Comparison of ENCODE assay signal across 2 cellular contexts in the genomic region with DNA sequence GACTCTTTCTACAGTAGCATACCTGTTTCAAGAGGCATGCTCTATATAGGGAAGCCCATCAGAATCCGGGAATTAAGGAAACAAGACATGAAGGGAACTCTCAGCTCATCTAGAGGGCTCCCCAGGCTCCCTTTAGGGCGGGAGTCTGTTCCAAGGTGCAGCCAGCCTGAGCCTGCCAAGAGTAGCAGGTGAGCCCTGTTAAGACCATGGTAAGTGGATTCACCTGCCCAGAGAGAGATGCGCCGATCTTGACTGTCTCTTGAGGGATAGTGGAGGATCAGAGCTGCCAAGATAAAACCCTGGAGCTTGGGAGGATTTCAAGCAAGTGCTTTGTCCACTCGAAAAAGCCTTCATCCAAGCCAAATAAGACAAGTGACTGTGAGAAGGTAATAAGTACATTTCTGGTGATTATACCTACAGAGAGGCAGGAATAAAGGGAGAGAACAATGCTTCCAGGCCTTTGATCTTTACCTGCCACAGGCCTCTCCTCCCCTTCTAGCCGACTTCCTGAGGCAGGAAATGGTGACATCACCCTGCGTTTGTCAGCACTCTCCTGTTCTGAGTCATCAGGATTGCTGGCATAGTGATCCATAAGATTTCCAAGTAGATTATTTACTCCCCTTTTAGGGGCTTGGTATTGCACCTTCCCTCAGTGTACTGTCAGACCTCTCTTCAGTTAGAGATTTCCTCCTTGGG.
TF ChIP-seq lines count a peak whose summit lies in the region.

No MANE protein-coding gene starts in this region.

TF ChIP-seq in K562, 482 proteins besides CTCF, POLR2A, EP300 and RAD21:
- TF ChIP-seq FOS (IDR thresholded peaks at IDR 0.05; ENCODE audit: extremely low read depth, insufficient read length) (peak; percentile 47), DPF2 (IDR thresholded peaks at IDR 0.05) (peak; percentile 63), TRIM24 (IDR thresholded peaks at IDR 0.05) (peak; percentile 40 to 45; a peak in 2 of 4 replicates), CTBP1 (IDR thresholded peaks at IDR 0.05; ENCODE audit: borderline replicate concordance) (peak; percentile 52; the same call in 1 of the 2 replicates), ZEB2 (IDR thresholded peaks at IDR 0.05) (peak; percentile 79), FOSL1 (tag; conservative IDR thresholded peaks at IDR 0.05) (peak; percentile 86), NFE2 (IDR thresholded peaks at IDR 0.05; ENCODE audit: low read depth) (peak; percentile 57), ZNF589 (CRISPR knock-in tag; IDR thresholded peaks at IDR 0.05; ENCODE audit: low read depth) (peak; percentile 27; the same call in 1 of the 2 replicates), ATF7 (IDR thresholded peaks at IDR 0.05) (peak; percentile 92), STAG1 (CRISPR knock-in tag; IDR thresholded peaks at IDR 0.05; ENCODE audit: borderline replicate concordance) (no peak), ZNF146 (CRISPR knock-in tag; IDR thresholded peaks at IDR 0.05; ENCODE audit: unreplicated experiment) (no peak), SMARCE1 (IDR thresholded peaks at IDR 0.05) (peak; percentile 63; the same call in 1 of the 2 replicates), ETV5 (CRISPR knock-in tag; IDR thresholded peaks at IDR 0.05; ENCODE audit: low read depth) (peak; percentile 83), ZNF384 (IDR thresholded peaks at IDR 0.05; ENCODE audit: low read depth, low read length) (no peak), ZNF133 (CRISPR knock-in tag; IDR thresholded peaks at IDR 0.05) (no peak), CEBPG (CRISPR knock-in tag; IDR thresholded peaks at IDR 0.05) (no peak), CEBPG (tag; conservative IDR thresholded peaks at IDR 0.05 in 1 of 2, IDR thresholded peaks at IDR 0.05 in 1 of 2) (peak in 1 of 2 experiments; percentile 54; a peak in 1 of 4 replicates), JUND (IDR thresholded peaks at IDR 0.05; ENCODE audit: borderline replicate concordance, low read depth, low read length) (peak; percentile 95), JUND (tag; IDR thresholded peaks at IDR 0.05; ENCODE audit: borderline replicate concordance, low read depth, low read length) (peak; percentile 92), JUNB (CRISPR knock-in tag; conservative IDR thresholded peaks at IDR 0.05) (peak; percentile 54; the same call in 1 of the 2 replicates), TCF7 (IDR thresholded peaks at IDR 0.05; ENCODE audit: borderline replicate concordance) (0 out of 2 replicates have a peak, but pooled peaks have one; percentile 74), SMARCA4 (IDR thresholded peaks at IDR 0.05) (peak; percentile 71; the same call in 1 of the 2 replicates), RBM17 (IDR thresholded peaks at IDR 0.05; ENCODE audit: borderline replicate concordance, low read depth, low read length) (no peak), FUS (optimal IDR thresholded peaks at IDR 0.05; ENCODE audit: low read depth, low read length) (no peak), CREM (IDR thresholded peaks at IDR 0.05; ENCODE audit: low read depth) (peak; percentile 58; the same call in 1 of the 2 replicates), ETV1 (tag; conservative IDR thresholded peaks at IDR 0.05; ENCODE audit: low read depth) (peak; percentile 86), BACH1 (tag; IDR thresholded peaks at IDR 0.05) (peak; percentile 54; the same call in 1 of the 2 replicates), SOX6 (IDR thresholded peaks at IDR 0.05) (peak; percentile 77), STAT5A (IDR thresholded peaks at IDR 0.05; ENCODE audit: borderline replicate concordance, low read length) (no peak), JUN (IDR thresholded peaks at IDR 0.05; ENCODE audit: borderline replicate concordance, low read depth, low read length) (peak; percentile 96), JUN (CRISPR knock-in tag; IDR thresholded peaks at IDR 0.05; ENCODE audit: borderline replicate concordance) (no peak), ATF1 (CRISPR knock-in tag; IDR thresholded peaks at IDR 0.05) (no peak), ATF1 (tag; IDR thresholded peaks at IDR 0.05) (peak; percentile 31; the same call in 1 of the 2 replicates), ARID1B (IDR thresholded peaks at IDR 0.05) (peak; percentile 72), LEF1 (IDR thresholded peaks at IDR 0.05) (peak; percentile 94), GABPA (tag; conservative IDR thresholded peaks at IDR 0.05; ENCODE audit: low read depth) (0 out of 2 replicates have a peak, but pooled peaks have one; percentile 36), SAP30 (IDR thresholded peaks at IDR 0.05; ENCODE audit: borderline replicate concordance, insufficient read depth, low read depth, low read length, poor library complexity, severe bottlenecking) (no peak), MEIS2 (IDR thresholded peaks at IDR 0.05; ENCODE audit: partially characterized antibody) (peak; percentile 66), SMAD4 (CRISPR knock-in tag; conservative IDR thresholded peaks at IDR 0.05) (0 out of 2 replicates have a peak, but pooled peaks have one; percentile 22)
- TF ChIP-seq, protein P1, sequence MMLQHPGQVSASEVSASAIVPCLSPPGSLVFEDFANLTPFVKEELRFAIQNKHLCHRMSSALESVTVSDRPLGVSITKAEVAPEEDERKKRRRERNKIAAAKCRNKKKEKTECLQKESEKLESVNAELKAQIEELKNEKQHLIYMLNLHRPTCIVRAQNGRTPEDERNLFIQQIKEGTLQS (IDR thresholded peaks at IDR 0.05) = peak; percentile 97
- TF ChIP-seq, protein P1 (CRISPR knock-in tag; conservative IDR thresholded peaks at IDR 0.05) = no peak
- TF ChIP-seq, protein P2, sequence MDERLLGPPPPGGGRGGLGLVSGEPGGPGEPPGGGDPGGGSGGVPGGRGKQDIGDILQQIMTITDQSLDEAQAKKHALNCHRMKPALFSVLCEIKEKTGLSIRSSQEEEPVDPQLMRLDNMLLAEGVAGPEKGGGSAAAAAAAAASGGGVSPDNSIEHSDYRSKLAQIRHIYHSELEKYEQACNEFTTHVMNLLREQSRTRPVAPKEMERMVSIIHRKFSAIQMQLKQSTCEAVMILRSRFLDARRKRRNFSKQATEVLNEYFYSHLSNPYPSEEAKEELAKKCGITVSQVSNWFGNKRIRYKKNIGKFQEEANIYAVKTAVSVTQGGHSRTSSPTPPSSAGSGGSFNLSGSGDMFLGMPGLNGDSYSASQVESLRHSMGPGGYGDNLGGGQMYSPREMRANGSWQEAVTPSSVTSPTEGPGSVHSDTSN (CRISPR knock-in tag; IDR thresholded peaks at IDR 0.05; ENCODE audit: low read depth) = no peak
- TF ChIP-seq, protein P2 (tag; conservative IDR thresholded peaks at IDR 0.05; ENCODE audit: low read depth) = 0 out of 2 replicates have a peak, but pooled peaks have one; percentile 27

TF ChIP-seq in GM12891, 5 proteins besides CTCF, POLR2A, EP300 and RAD21 (continued from another document):
- TF ChIP-seq SPI1 (IDR thresholded peaks at IDR 0.05; ENCODE audit: low read depth, low read length) (no peak), POU2F2 (IDR thresholded peaks at IDR 0.05; ENCODE audit: low read depth, low read length) (no peak), PAX5 (IDR thresholded peaks at IDR 0.05; ENCODE audit: insufficient read depth, low read length, severe bottlenecking) (no peak), POLR2AphosphoS5 (IDR thresholded peaks at IDR 0.05; ENCODE audit: low read depth, low read length) (no peak)
